Comparison of ENCODE assay signal across 16 cellular contexts in genomic region chr1:214843281-214843680, GRCh38.
"Had no signal": no experiment of that assay in that cellular context is flagged by ENCODE, and none has a peak within 500 bp of the region (broad histone marks: within the 10 kb centered on the region; RNA-seq: fewer than 3 reads in every experiment).

No MANE protein-coding gene starts in this region.

- H3K27me3 ChIP-seq: pancreas, transverse colon had no signal

- DNase-seq: activated CD4-positive, alpha-beta T cell treated with anti-CD3 and anti-CD28 coated beads, Interleukin-2, amount 50 U/mL, for 4 hours; activated CD4-positive, CD25-positive, alpha-beta regulatory T cell treated with anti-CD3 and anti-CD28 coated beads, Interleukin-2, amount 50 U/mL, for 72 hours; activated naive CD4-positive, alpha-beta T cell treated with anti-CD3 and anti-CD28 coated beads for 36 hours; activated naive CD8-positive, alpha-beta T cell treated with anti-CD3 and anti-CD28 coated beads, Interleukin-2, amount 50 U/mL, for 24 hours; heart right ventricle; midbrain; pancreas; stimulated activated CD4-positive, alpha-beta T cell treated with anti-CD3 and anti-CD28 coated beads, Interleukin-15, amount 100 ng/mL, for 24 hours; stimulated activated CD4-positive, alpha-beta T cell treated with anti-CD3 and anti-CD28 coated beads, Interleukin-4, amount 100 ng/mL, for 24 hours; stimulated activated naive CD4-positive, alpha-beta T cell treated with Interleukin-2 at 50 U/mL for 16 hours; transverse colon had no signal

- ATAC-seq: activated naive CD8-positive, alpha-beta T cell treated with anti-CD3 and anti-CD28 coated beads, Interleukin-2, amount 50 U/mL, for 24 hours; activated T-helper 17 cell treated with anti-CD3 and anti-CD28 coated beads, Interleukin-2, amount 50 U/mL, for 72 hours; gastroesophageal sphincter; heart right ventricle; pancreas had no signal

- H3K4me3 ChIP-seq: gastroesophageal sphincter, heart right ventricle, lung, pancreas, transverse colon had no signal

- H3K4me1 ChIP-seq: gastroesophageal sphincter, heart right ventricle, pancreas, transverse colon had no signal

- H3K9me3 ChIP-seq: gastroesophageal sphincter, heart right ventricle, pancreas, transverse colon had no signal

- H3K27ac ChIP-seq: gastroesophageal sphincter, heart right ventricle, pancreas, transverse colon had no signal

- H3K36me3 ChIP-seq: gastroesophageal sphincter, heart right ventricle, pancreas, transverse colon had no signal

- FAIRE-seq: colon, islet of Langerhans, pancreas had no signal
